Comparison of ENCODE assay signal across 34 cellular contexts in genomic region chrX:37441377-37441776, GRCh38.
"Had no signal": no experiment of that assay in that cellular context is flagged by ENCODE, and none has a peak within 500 bp of the region (broad histone marks: within the 10 kb centered on the region; RNA-seq: fewer than 3 reads in every experiment).

No MANE protein-coding gene starts in this region.

- H3K36me3 ChIP-seq: MG63 had no signal

- H3K27me3 ChIP-seq: MG63 had no signal

- H3K4me2 ChIP-seq: KMS-11 had no signal

- H3K9me3 ChIP-seq: MG63 had no signal

- H3K27ac ChIP-seq: KMS-11 had no signal

- DNase-seq: Karpas-422, Kasumi-1, MG63, MM.1S, MV-4-11, NCI-H1048, NCI-H1092, NCI-H1092 treated with DMSO at 0.1 percent for 48 hours, NCI-H1105, NCI-H1105 treated with DMSO at 0.1 percent for 48 hours, NCI-H1417, NCI-H1417 treated with DMSO at 0.1 percent for 48 hours, NCI-H1436, NCI-H1436 treated with DMSO at 0.1 percent for 48 hours, NCI-H146, NCI-H1694, NCI-H1694 treated with DMSO at 0.1 percent for 48 hours, NCI-H187, NCI-H187 treated with DMSO at 0.1 percent for 48 hours, NCI-H1930, NCI-H2029, NCI-H2029 treated with DMSO at 0.1 percent for 48 hours, NCI-H2081, NCI-H2081 treated with DMSO at 0.1 percent for 48 hours, NCI-H2107, NCI-H2171, NCI-H2171 treated with DMSO at 0.1 percent for 48 hours, NCI-H2227 treated with DMSO at 0.1 percent for 48 hours, NCI-H226, NCI-H345, NCI-H446, NCI-H446 treated with DMSO at 0.1 percent for 48 hours, NCI-H510A had no signal

- H3K9ac ChIP-seq: KMS-11 had no signal

- H3K4me3 ChIP-seq: MG63 had no signal
